20 cellular contexts compared by ENCODE assay signal in the genomic region with DNA sequence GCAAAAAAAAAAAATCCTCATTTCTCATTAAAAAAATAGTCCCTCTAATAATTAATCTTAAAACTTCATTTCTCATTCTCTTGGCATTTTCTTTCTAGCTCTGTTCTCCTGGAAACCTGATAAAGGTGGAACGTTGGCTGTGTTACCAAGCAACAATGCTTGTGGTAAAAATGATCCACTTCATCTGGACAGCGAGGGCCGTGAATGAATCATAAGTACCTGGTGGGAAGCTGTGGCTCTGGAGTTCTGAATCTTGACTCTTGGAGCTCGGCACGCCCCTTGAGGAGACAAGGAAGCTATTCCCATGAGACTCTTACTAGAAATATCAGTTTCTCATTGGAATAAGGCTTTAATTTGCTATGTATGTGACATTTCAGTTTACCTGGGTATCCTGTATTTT. TPM values are rescaled to one million over a fixed set of nuclear protein-coding genes. Genes with fewer than 3 reads are reported as not detected.
A peak's percentile ranks its signal among the peaks of the same experiment; 100 is the strongest.
DNase-seq lines count a peak whose midpoint lies in the region; ATAC-seq and TF ChIP-seq lines count a peak whose summit lies in the region.
"Had no signal": no experiment of that assay in that cellular context is flagged by ENCODE, and none has a peak within 500 bp of the region (broad histone marks: within the 10 kb centered on the region; RNA-seq: fewer than 3 reads in every experiment).

No MANE protein-coding gene starts in this region.

- H3F3A ChIP-seq in smooth muscle cell (ENCODE audit: low read depth): peaks cover 13% of the 10 kb centered on the region

- H3K9me3 ChIP-seq in RWPE2 (ENCODE audit: severe bottlenecking) (no peaks in the 10 kb centered on the region), hepatocyte (ENCODE audit: low read depth) (no peaks in the 10 kb centered on the region), smooth muscle cell (replicated peaks; ENCODE audit: low read depth) (no peaks in the 10 kb centered on the region)
- H3K9me3 ChIP-seq: heart left ventricle had no signal

- H3K36me3 ChIP-seq in RWPE2 (ENCODE audit: low read depth) (no peaks in the 10 kb centered on the region), hepatocyte (replicated peaks; ENCODE audit: insufficient read depth, low read depth) (no peaks in the 10 kb centered on the region), smooth muscle cell (ENCODE audit: low read depth) (no peaks in the 10 kb centered on the region)
- H3K36me3 ChIP-seq: heart left ventricle had no signal

- H2AFZ ChIP-seq in hepatocyte (no peak overlapping the region), smooth muscle cell (ENCODE audit: low read depth) (no peak overlapping the region)

- H3K27ac ChIP-seq in RWPE2 (ENCODE audit: poor library complexity, severe bottlenecking) (peak overlapping the region; percentile 96), hepatocyte (no peak overlapping the region), smooth muscle cell (ENCODE audit: low read depth) (no peak overlapping the region)
- H3K27ac ChIP-seq: heart left ventricle, HL-60 had no signal

- ATAC-seq in RWPE2 (ENCODE audit: low read depth): peak; percentile 56
- ATAC-seq: activated T-cell treated with anti-CD3 and anti-CD28 coated beads, Interleukin-2, amount 50 U/mL, for 72 hours; heart left ventricle; natural killer cell treated with Interleukin-12 subunit alpha and Interleukin-12 subunit beta and Interleukin-15 and Interleukin-18, amount 100 ng/mL, for 72 hours; T-helper 17 cell had no signal

- WGBS in hepatocyte (ENCODE audit: low lambda C conversion rate, missing lambda C conversion rate): 72% methylated on average over 5 of the region's 5 CpGs
- WGBS in smooth muscle cell (ENCODE audit: low lambda C conversion rate): 72% methylated on average over 5 of the region's 5 CpGs

- H3K4me2 ChIP-seq in hepatocyte (no peak overlapping the region), smooth muscle cell (no peak overlapping the region)

- H3K79me2 ChIP-seq in hepatocyte: no peaks in the 10 kb centered on the region
- H3K79me2 ChIP-seq in smooth muscle cell (ENCODE audit: low read depth): no peaks in the 10 kb centered on the region

- in situ Hi-C loops in KBM-7 (cut with MboI; ENCODE audit: low pct_unique_long_range_greater_than_20kb, low sequenced_read_pairs): no loop called here

- H4K20me1 ChIP-seq in hepatocyte (ENCODE audit: insufficient read depth, poor library complexity, severe bottlenecking): no peaks in the 10 kb centered on the region
- H4K20me1 ChIP-seq in smooth muscle cell (ENCODE audit: low read depth): no peaks in the 10 kb centered on the region

- H3K4me1 ChIP-seq in RWPE2 (ENCODE audit: insufficient read depth, poor library complexity, severe bottlenecking): peaks cover 50% of the 10 kb centered on the region
- H3K4me1 ChIP-seq in hepatocyte (ENCODE audit: insufficient read depth): no peaks in the 10 kb centered on the region
- peaks cover 14% of the 10 kb centered on the region for H3K4me1 ChIP-seq in smooth muscle cell (ENCODE audit: low read depth)

- H3K27me3 ChIP-seq in RWPE2 (ENCODE audit: insufficient read depth, poor library complexity, severe bottlenecking) (no peaks in the 10 kb centered on the region), hepatocyte (no peaks in the 10 kb centered on the region), smooth muscle cell (ENCODE audit: low read depth) (no peaks in the 10 kb centered on the region)
- H3K27me3 ChIP-seq: heart left ventricle had no signal

- no peak overlapping the region for H3K4me3 ChIP-seq in RWPE2 (ENCODE audit: severe bottlenecking)
- no peak overlapping the region for H3K4me3 ChIP-seq in hepatocyte
- H3K4me3 ChIP-seq in smooth muscle cell: no peak overlapping the region
- H3K4me3 ChIP-seq: heart left ventricle had no signal

- TF ChIP-seq CTCF in RWPE2 (IDR thresholded peaks at IDR 0.05; ENCODE audit: poor library complexity, severe bottlenecking): no peak
- TF ChIP-seq CTCF in hepatocyte (IDR thresholded peaks at IDR 0.05; ENCODE audit: poor library complexity): no peak
- no peak for TF ChIP-seq CTCF in smooth muscle cell (IDR thresholded peaks at IDR 0.05; ENCODE audit: borderline replicate concordance, insufficient read depth, poor library complexity, severe bottlenecking)

- no peaks in the 10 kb centered on the region for H3K9me2 ChIP-seq in hepatocyte (replicated peaks; ENCODE audit: insufficient read depth)

- DNase-seq in DMS79 (lab: John Stamatoyannopoulos, UW) (peak; percentile 74), NCI-H187 (lab: John Stamatoyannopoulos, UW) (peak; percentile 56 to 82), RWPE2 (ENCODE audit: low spot score) (peak; percentile 89), hepatocyte (ENCODE audit: low spot score) (peak; percentile 52), smooth muscle cell (lab: John Stamatoyannopoulos, UW; ENCODE audit: unreplicated experiment) (no peak), middle frontal gyrus (ENCODE audit: extremely low spot score, low spot score) (no peak), KBM-7 (no peak), LoVo (ENCODE audit: low spot score) (no peak)
- DNase-seq: activated T-cell treated with anti-CD3 and anti-CD28 coated beads, Interleukin-2, amount 50 U/mL, for 72 hours; central memory CD4-positive, alpha-beta T cell; H9; heart left ventricle; mesenchymal stem cell; NCI-H446; stimulated activated CD4-positive, alpha-beta T cell treated with anti-CD3 and anti-CD28 coated beads, Interleukin-2, amount 100 ng/mL, for 48 hours; T-helper 17 cell had no signal

- H3K9ac ChIP-seq in smooth muscle cell (ENCODE audit: low read depth): no peak overlapping the region

RNA-seq across cellular contexts. Expression of gene BCL2L10, which starts 32.5 kb away (rescaled TPM):
- total RNA-seq in hepatocyte (0.24 and 0.60 TPM in 2 replicates), smooth muscle cell (0.31 TPM in 1 of 2 replicates, not detected in the other)
- polyA plus RNA-seq in hepatocyte (0.24 and 0.80 TPM in 2 replicates), smooth muscle cell (not detected in 2 replicates)
- total RNA-seq: H9; natural killer cell treated with Interleukin-12 subunit alpha and Interleukin-12 subunit beta and Interleukin-15 and Interleukin-18, amount 100 ng/mL, for 72 hours; skeletal muscle tissue; T-helper 17 cell; urinary bladder had no signal
- polyA plus RNA-seq: heart left ventricle had no signal

Comparison
In these comparisons a context has a peak if more than half of its experiments do, and no peak if none do; other contexts are left out.
1. DNase-seq: peak in DMS79 (single experiment), NCI-H187 (2 of 2), RWPE2 (single experiment) and hepatocyte (single experiment); none in smooth muscle cell (single experiment), middle frontal gyrus (single experiment), KBM-7 (single experiment) and LoVo (single experiment).